Comparison of ENCODE assay signal across 1 cellular context in genomic region chr6:133894795-133895401, GRCh38.
TF ChIP-seq lines count a peak whose summit lies in the region.

No MANE protein-coding gene starts in this region.

TF ChIP-seq in K562, 482 proteins besides CTCF, POLR2A, EP300 and RAD21:
- TF ChIP-seq DLX4 (CRISPR knock-in tag; IDR thresholded peaks at IDR 0.05) (no peak), ZNF511 (CRISPR knock-in tag; IDR thresholded peaks at IDR 0.05) (no peak), NFIC (IDR thresholded peaks at IDR 0.05) (0 out of 2 replicates have a peak, but pooled peaks have one; percentile 21)
